ENCODE assay signal across 18 cellular contexts in genomic region chr2:230693411-230693810, GRCh38. TPM values are rescaled to one million over a fixed set of nuclear protein-coding genes. Genes with fewer than 3 reads are reported as not detected.
A peak's percentile ranks its signal among the peaks of the same experiment; 100 is the strongest.
DNase-seq lines count a peak whose midpoint lies in the region; ATAC-seq and TF ChIP-seq lines count a peak whose summit lies in the region.
"Had no signal": no experiment of that assay in that cellular context is flagged by ENCODE, and none has a peak within 500 bp of the region (broad histone marks: within the 10 kb centered on the region; RNA-seq: fewer than 3 reads in every experiment).

No MANE protein-coding gene starts in this region.

- peaks cover 34% of the 10 kb centered on the region for H3K4me1 Mint-ChIP-seq in activated naive CD8-positive, alpha-beta T cell treated with anti-CD3 and anti-CD28 coated beads, Interleukin-2, amount 10 ng/mL, durations not matched to agents 7 days and 5 days
- peaks cover 20% of the 10 kb centered on the region for H3K4me1 Mint-ChIP-seq in activated naive CD8-positive, alpha-beta T cell treated with anti-CD3 and anti-CD28 coated beads, Interleukin-2, amount 50 U/mL, for 24 hours

- H3K36me3 Mint-ChIP-seq in activated naive CD8-positive, alpha-beta T cell treated with anti-CD3 and anti-CD28 coated beads, Interleukin-2, amount 10 ng/mL, durations not matched to agents 7 days and 5 days: peaks cover 10% of the 10 kb centered on the region
- no peaks in the 10 kb centered on the region for H3K36me3 Mint-ChIP-seq in activated naive CD8-positive, alpha-beta T cell treated with anti-CD3 and anti-CD28 coated beads, Interleukin-2, amount 50 U/mL, for 24 hours (ENCODE audit: low read depth)

- H3K27me3 ChIP-seq in RWPE2 (ENCODE audit: insufficient read depth, poor library complexity, severe bottlenecking) (no peaks in the 10 kb centered on the region), foreskin keratinocyte (no peaks in the 10 kb centered on the region)

- DNase-seq in activated naive CD8-positive, alpha-beta T cell treated with anti-CD3 and anti-CD28 coated beads, Interleukin-2, amount 10 ng/mL, durations not matched to agents 7 days and 5 days: no peak
- DNase-seq in activated naive CD8-positive, alpha-beta T cell treated with anti-CD3 and anti-CD28 coated beads, Interleukin-2, amount 50 U/mL, for 24 hours: no peak
- DNase-seq in RWPE2 (ENCODE audit: low spot score) (no peak), foreskin keratinocyte (peak in 1 of 2 donors; percentile 83), ureter (ENCODE audit: low spot score) (no peak), NCI-H1092 treated with DMSO at 0.1 percent for 48 hours (lab: John Stamatoyannopoulos, UW) (no peak)
- no peak for DNase-seq in central memory CD4-positive, alpha-beta T cell
- DNase-seq: AML-193, COR-L47, EL, NCI-H1436, NCI-H2029, NCI-H2171, NCI-H446, NCI-H69, SHP77 treated with DMSO at 0.1 percent for 48 hours had no signal

- H3K36me3 ChIP-seq in RWPE2 (ENCODE audit: low read depth): no peaks in the 10 kb centered on the region
- H3K36me3 ChIP-seq: HAP-1 had no signal

- peaks cover 32% of the 10 kb centered on the region for H3K4me1 ChIP-seq in RWPE2 (ENCODE audit: insufficient read depth, poor library complexity, severe bottlenecking)
- H3K4me1 ChIP-seq in foreskin keratinocyte: peaks cover 40% of the 10 kb centered on the region
- H3K4me1 ChIP-seq: HAP-1 had no signal

- peak overlapping the region; percentile 69 for H3K27ac Mint-ChIP-seq in activated naive CD8-positive, alpha-beta T cell treated with anti-CD3 and anti-CD28 coated beads, Interleukin-2, amount 10 ng/mL, durations not matched to agents 7 days and 5 days
- no peak overlapping the region for H3K27ac Mint-ChIP-seq in activated naive CD8-positive, alpha-beta T cell treated with anti-CD3 and anti-CD28 coated beads, Interleukin-2, amount 50 U/mL, for 24 hours
- H3K27ac Mint-ChIP-seq: CD14-positive monocyte had no signal

- no peak overlapping the region for H3K4me3 Mint-ChIP-seq in activated naive CD8-positive, alpha-beta T cell treated with anti-CD3 and anti-CD28 coated beads, Interleukin-2, amount 10 ng/mL, durations not matched to agents 7 days and 5 days
- H3K4me3 Mint-ChIP-seq in activated naive CD8-positive, alpha-beta T cell treated with anti-CD3 and anti-CD28 coated beads, Interleukin-2, amount 50 U/mL, for 24 hours: no peak overlapping the region
- H3K4me3 Mint-ChIP-seq: CD14-positive monocyte had no signal

- TF ChIP-seq CTCF in RWPE2 (IDR thresholded peaks at IDR 0.05; ENCODE audit: poor library complexity, severe bottlenecking) (no peak), foreskin keratinocyte (conservative IDR thresholded peaks at IDR 0.05) (no peak)

- H3K9me3 ChIP-seq in RWPE2 (ENCODE audit: severe bottlenecking): no peaks in the 10 kb centered on the region
- H3K9me3 ChIP-seq: HAP-1 had no signal

- POLR2A ChIA-PET in activated naive CD8-positive, alpha-beta T cell treated with anti-CD3 and anti-CD28 coated beads, Interleukin-2, amount 10 ng/mL, durations not matched to agents 7 days and 5 days (lab: Charles Lee): interaction anchor here (0.8 kb wide), 1 partner anchor 477 kb away, joined by 4 read pairs; no protein-coding TSS in a partner anchor

- ATAC-seq in activated naive CD8-positive, alpha-beta T cell treated with anti-CD3 and anti-CD28 coated beads, Interleukin-2, amount 10 ng/mL, durations not matched to agents 7 days and 5 days (ENCODE audit: low read depth): no peak
- ATAC-seq in activated naive CD8-positive, alpha-beta T cell treated with anti-CD3 and anti-CD28 coated beads, Interleukin-2, amount 50 U/mL, for 24 hours: no peak
- no peak for ATAC-seq in RWPE2 (ENCODE audit: low read depth)
- peak; percentile 6 for ATAC-seq in foreskin keratinocyte

- H3K27ac ChIP-seq in RWPE2 (ENCODE audit: poor library complexity, severe bottlenecking) (peak overlapping the region; percentile 85), foreskin keratinocyte (peak overlapping the region; percentile 90)

- H3K27me3 Mint-ChIP-seq in activated naive CD8-positive, alpha-beta T cell treated with anti-CD3 and anti-CD28 coated beads, Interleukin-2, amount 10 ng/mL, durations not matched to agents 7 days and 5 days: no peaks in the 10 kb centered on the region
- H3K27me3 Mint-ChIP-seq in activated naive CD8-positive, alpha-beta T cell treated with anti-CD3 and anti-CD28 coated beads, Interleukin-2, amount 50 U/mL, for 24 hours: no peaks in the 10 kb centered on the region

- H3K4me3 ChIP-seq in RWPE2 (ENCODE audit: severe bottlenecking): no peak overlapping the region
- H3K4me3 ChIP-seq: HAP-1 had no signal

- H3K9me3 Mint-ChIP-seq in activated naive CD8-positive, alpha-beta T cell treated with anti-CD3 and anti-CD28 coated beads, Interleukin-2, amount 10 ng/mL, durations not matched to agents 7 days and 5 days: peaks cover 2% of the 10 kb centered on the region
- H3K9me3 Mint-ChIP-seq in activated naive CD8-positive, alpha-beta T cell treated with anti-CD3 and anti-CD28 coated beads, Interleukin-2, amount 50 U/mL, for 24 hours: no peaks in the 10 kb centered on the region

RNA-seq across cellular contexts. Expression of gene CAB39, which starts 19.2 kb away (rescaled TPM):
- total RNA-seq in activated naive CD8-positive, alpha-beta T cell treated with anti-CD3 and anti-CD28 coated beads, Interleukin-2, amount 10 ng/mL, durations not matched to agents 7 days and 5 days: 100 to 1,000 TPM; 138 to 143 TPM
- total RNA-seq in foreskin keratinocyte (179 and 191 TPM in 2 replicates), ureter (85.8 TPM)
- polyA plus RNA-seq in foreskin keratinocyte: 67.8 and 73.5 TPM in 2 replicates
